Comparison of ENCODE assay signal across 13 cellular contexts in the genomic region with DNA sequence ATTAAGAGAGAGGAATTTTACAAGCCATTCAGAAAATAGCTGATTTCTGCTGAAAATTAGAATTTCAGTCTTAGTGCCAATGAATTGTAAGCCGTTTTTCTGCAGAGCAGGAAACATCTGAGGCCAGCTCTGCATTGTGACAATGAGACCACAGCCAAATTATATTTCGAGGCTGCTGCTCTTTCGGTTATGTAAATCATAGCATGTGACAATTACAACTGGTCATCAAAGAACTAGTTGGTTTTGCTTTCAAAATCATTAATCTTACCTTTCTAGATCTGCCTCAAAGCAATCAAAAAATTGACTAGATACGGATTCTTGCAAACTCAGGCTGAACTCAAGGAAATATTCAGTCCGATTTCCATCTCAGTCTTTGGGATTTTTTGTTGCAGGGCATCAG. TPM values are rescaled to one million over a fixed set of nuclear protein-coding genes. Genes with fewer than 3 reads are reported as not detected.
DNase-seq lines count a peak whose midpoint lies in the region; ATAC-seq and TF ChIP-seq lines count a peak whose summit lies in the region.
"Had no signal": no experiment of that assay in that cellular context is flagged by ENCODE, and none has a peak within 500 bp of the region (broad histone marks: within the 10 kb centered on the region; RNA-seq: fewer than 3 reads in every experiment).

No MANE protein-coding gene starts in this region.

- peak overlapping the region; percentile 48 for H3K4me3 ChIP-seq in GM12865 (ENCODE audit: low read depth, low read length)
- H3K4me3 ChIP-seq: K562, stomach had no signal

- ATAC-seq in GM19351 (IDR thresholded peaks at IDR 0.05; ENCODE audit: unreplicated experiment) (peak; percentile 96), HG02852 (IDR thresholded peaks at IDR 0.05; ENCODE audit: unreplicated experiment) (peak; percentile 98), HG03571 (IDR thresholded peaks at IDR 0.05; ENCODE audit: unreplicated experiment) (peak; percentile 94)
- ATAC-seq in naive thymus-derived CD8-positive, alpha-beta T cell = no peak
- ATAC-seq: K562 had no signal

- H3K4me3 Mint-ChIP-seq in activated naive CD4-positive, alpha-beta T cell treated with anti-CD3 and anti-CD28 coated beads for 36 hours = no peak overlapping the region
- peak overlapping the region in 1 of 10 donors; percentile 4 for H3K4me3 Mint-ChIP-seq in naive thymus-derived CD8-positive, alpha-beta T cell
- H3K4me3 Mint-ChIP-seq: naive thymus-derived CD4-positive, alpha-beta T cell had no signal

- DNase-seq in GM12865 (ENCODE audit: low read depth) (peak; percentile 83), NCI-H510A (lab: John Stamatoyannopoulos, UW) (no peak)
- DNase-seq in activated naive CD4-positive, alpha-beta T cell treated with anti-CD3 and anti-CD28 coated beads for 36 hours = no peak
- DNase-seq in naive thymus-derived CD8-positive, alpha-beta T cell = no peak
- no peak for DNase-seq in effector CD4-positive, alpha-beta T cell
- DNase-seq: effector CD8-positive, alpha-beta T cell; naive thymus-derived CD4-positive, alpha-beta T cell; stomach had no signal

- TF ChIP-seq CTCF in GM12865 (IDR thresholded peaks at IDR 0.05; ENCODE audit: insufficient read depth, low read depth, low read length, missing control alignments) = no peak

- H3K27me3 Mint-ChIP-seq in activated naive CD4-positive, alpha-beta T cell treated with anti-CD3 and anti-CD28 coated beads for 36 hours (ENCODE audit: low read depth) = peaks cover 2% of the 10 kb centered on the region
- peaks cover 0 to 15% (median 3%) of the 10 kb centered on the region in 5 donors for H3K27me3 Mint-ChIP-seq in naive thymus-derived CD8-positive, alpha-beta T cell

- POLR2A ChIA-PET in naive thymus-derived CD8-positive, alpha-beta T cell (lab: Charles Lee) = interaction anchor here (0.6 kb wide), 1 partner anchor 45 kb away, joined by 4 read pairs; no protein-coding TSS in a partner anchor

- CTCF ChIA-PET in activated naive CD4-positive, alpha-beta T cell treated with anti-CD3 and anti-CD28 coated beads for 36 hours (lab: Charles Lee) = no interaction called here

- no peaks in the 10 kb centered on the region for H3K4me1 Mint-ChIP-seq in activated naive CD4-positive, alpha-beta T cell treated with anti-CD3 and anti-CD28 coated beads for 36 hours (ENCODE audit: low read depth)
- peaks cover 0 to 5% (median under 1%) of the 10 kb centered on the region in 4 donors for H3K4me1 Mint-ChIP-seq in naive thymus-derived CD8-positive, alpha-beta T cell

- H3K27ac Mint-ChIP-seq in activated naive CD4-positive, alpha-beta T cell treated with anti-CD3 and anti-CD28 coated beads for 36 hours = no peak overlapping the region
- no peak overlapping the region for H3K27ac Mint-ChIP-seq in naive thymus-derived CD8-positive, alpha-beta T cell
- H3K27ac Mint-ChIP-seq: activated naive CD4-positive, alpha-beta T cell treated with anti-CD3 and anti-CD28 coated beads, Interleukin-2, amount 50 U/mL, for 72 hours; naive thymus-derived CD4-positive, alpha-beta T cell had no signal

- intact Hi-C loops in activated naive CD4-positive, alpha-beta T cell treated with anti-CD3 and anti-CD28 coated beads for 36 hours (cut with micrococcal nuclease) = no loop called here

- H3K36me3 Mint-ChIP-seq in activated naive CD4-positive, alpha-beta T cell treated with anti-CD3 and anti-CD28 coated beads for 36 hours (ENCODE audit: low read depth) = no peaks in the 10 kb centered on the region
- no peaks in the 10 kb centered on the region for H3K36me3 Mint-ChIP-seq in naive thymus-derived CD8-positive, alpha-beta T cell
- H3K36me3 Mint-ChIP-seq: activated naive CD4-positive, alpha-beta T cell treated with anti-CD3 and anti-CD28 coated beads, Interleukin-2, amount 50 U/mL, for 72 hours; naive thymus-derived CD4-positive, alpha-beta T cell had no signal

- H3K9me3 Mint-ChIP-seq in activated naive CD4-positive, alpha-beta T cell treated with anti-CD3 and anti-CD28 coated beads for 36 hours = no peaks in the 10 kb centered on the region
- peaks cover 0 to 13% (median 3%) of the 10 kb centered on the region in 9 donors for H3K9me3 Mint-ChIP-seq in naive thymus-derived CD8-positive, alpha-beta T cell

RNA-seq across cellular contexts. Expression of gene INSM1, which starts 33.4 kb away (rescaled TPM):
- total RNA-seq in activated naive CD4-positive, alpha-beta T cell treated with anti-CD3 and anti-CD28 coated beads for 36 hours = under 1 TPM; 0.25 to 0.38 TPM
- not detected for total RNA-seq in naive thymus-derived CD8-positive, alpha-beta T cell
- not detected for polyA plus RNA-seq in naive thymus-derived CD8-positive, alpha-beta T cell
- total RNA-seq: K562 had no signal
- polyA plus RNA-seq: K562; naive thymus-derived CD4-positive, alpha-beta T cell had no signal

Comparison
In these comparisons a context has a peak if more than half of its experiments do, and no peak if none do; other contexts are left out.
1. ATAC-seq: peak in GM19351 (single experiment), HG02852 (single experiment) and HG03571 (single experiment); none in naive thymus-derived CD8-positive, alpha-beta T cell (0 of 2).